In the genomic region with DNA sequence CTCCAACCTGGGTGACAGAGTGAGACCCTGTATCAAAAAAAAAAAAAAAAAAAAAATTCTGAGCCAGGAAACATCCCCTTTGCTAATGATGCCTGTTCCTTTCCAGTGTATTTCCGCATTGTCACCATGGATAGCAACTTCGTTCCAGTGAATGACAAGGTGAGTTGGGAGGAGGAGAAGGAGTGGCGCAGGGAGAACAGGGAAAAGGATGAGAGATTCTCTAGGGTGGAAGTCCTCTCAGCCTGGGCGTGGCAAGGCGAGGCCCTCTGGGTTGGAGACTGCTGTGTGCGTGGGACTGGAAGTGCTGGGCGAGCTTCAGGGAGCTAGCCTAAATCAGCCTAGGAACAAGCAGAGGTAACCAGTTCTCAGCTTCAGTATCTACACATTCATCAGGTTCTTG, we compare ENCODE assay signal across 14 cellular contexts. TPM values are rescaled to one million over a fixed set of nuclear protein-coding genes. Genes with fewer than 3 reads are reported as not detected.
"Had no signal": no experiment of that assay in that cellular context is flagged by ENCODE, and none has a peak within 500 bp of the region (broad histone marks: within the 10 kb centered on the region; RNA-seq: fewer than 3 reads in every experiment).

No MANE protein-coding gene starts in this region.

- H3K4me3 ChIP-seq: lower lobe of right lung, tibial nerve had no signal

- H3K36me3 ChIP-seq: lower lobe of right lung, tibial nerve had no signal

- H3K9me3 ChIP-seq: lower lobe of right lung had no signal

- H3K27ac ChIP-seq: lower lobe of right lung, VCaP had no signal

- DNase-seq: activated CD4-positive, alpha-beta T cell treated with anti-CD3 and anti-CD28 coated beads, Interleukin-2, amount 50 U/mL, for 48 hours; activated gamma-delta T cell; cerebellar nuclear complex; cortex of kidney; hypothalamus; left colon; lower lobe of right lung; retina; T-helper 17 cell had no signal

- H3K4me1 ChIP-seq: lower lobe of right lung had no signal

- H3K27me3 ChIP-seq: foreskin keratinocyte, tibial nerve had no signal

RNA-seq across cellular contexts. Expression of a gene that starts 7.2 kb away (rescaled TPM):
- total RNA-seq: fibroblast of lung; left colon; lower lobe of right lung; natural killer cell treated with Interleukin-12 subunit alpha and Interleukin-12 subunit beta and Interleukin-15 and Interleukin-18, amount 100 ng/mL, for 72 hours; T-helper 17 cell had no signal
- polyA plus RNA-seq: fibroblast of lung had no signal
